8 cellular contexts compared by ENCODE assay signal in genomic region chr4:39699676-39700409, GRCh38. TPM values are rescaled to one million over a fixed set of nuclear protein-coding genes. Genes with fewer than 3 reads are reported as not detected.
DNase-seq lines count a peak whose midpoint lies in the region; ATAC-seq, FAIRE-seq and TF ChIP-seq lines count a peak whose summit lies in the region.

No MANE protein-coding gene starts in this region.

- no peaks in the 10 kb centered on the region for H3K9me3 ChIP-seq in MG63

- peaks cover 2% of the 10 kb centered on the region; the same call in 1 of the 2 replicates for H3K36me3 ChIP-seq in MG63

- peak; percentile 32 for FAIRE-seq in D721Med (lab: Jason Lieb, UNC)

- H3K4me3 Mint-ChIP-seq in nephron progenitor cell, result peak overlapping the region; percentile 99

- H3K4me1 Mint-ChIP-seq in nephron progenitor cell, result peaks cover 33% of the 10 kb centered on the region

- peaks cover 30% of the 10 kb centered on the region for H3K36me3 Mint-ChIP-seq in nephron progenitor cell (ENCODE audit: low read depth)

- H3K4me3 ChIP-seq in MG63 (peak overlapping the region; percentile 90), choroid plexus epithelial cell (ENCODE audit: low read depth, low read length) (peak overlapping the region; percentile 98)

- TF ChIP-seq CTCF in D721Med (IDR thresholded peaks at IDR 0.05; ENCODE audit: insufficient read depth, missing control alignments), result no peak
- TF ChIP-seq CTCF in choroid plexus epithelial cell (conservative IDR thresholded peaks at IDR 0.05; ENCODE audit: low read depth, low read length), result no peak
- no peak for TF ChIP-seq CTCF in nephron progenitor cell (IDR thresholded peaks at IDR 0.05)
- no peak for TF ChIP-seq CTCF in RWPE1 (conservative IDR thresholded peaks at IDR 0.05; ENCODE audit: low read depth)

- no peaks in the 10 kb centered on the region for H3K27me3 Mint-ChIP-seq in nephron progenitor cell (ENCODE audit: low read depth, poor library complexity)

- POLR2A ChIA-PET in RWPE1 (lab: Yijun Ruan, JAX; ENCODE audit: low non-redundant PET), result no interaction called here

- peak overlapping the region; percentile 86 for H3K27ac Mint-ChIP-seq in nephron progenitor cell

- no peaks in the 10 kb centered on the region for H3K27me3 ChIP-seq in MG63

- no peak for ATAC-seq in GM18502 (IDR thresholded peaks at IDR 0.05; ENCODE audit: poor library complexity, unreplicated experiment)

- H3K9me3 Mint-ChIP-seq in nephron progenitor cell, result no peaks in the 10 kb centered on the region

- CTCF ChIA-PET in RWPE1 (lab: Yijun Ruan, JAX), result interaction anchor here (0.6 kb wide), 2 partner anchors 106 to 942 kb away, joined by 3 to 4 read pairs; no protein-coding TSS in a partner anchor

- H3K27ac ChIP-seq in RWPE1, result no peak overlapping the region

- DNase-seq in D721Med (ENCODE audit: insufficient read length, low spot score) (no peak), MG63 (no peak), choroid plexus epithelial cell (ENCODE audit: low read depth) (peak; percentile 57), nephron progenitor cell (no peak), A172 (ENCODE audit: low spot score) (no peak), RWPE1 (ENCODE audit: low spot score) (no peak), NCI-H82 (lab: John Stamatoyannopoulos, UW) (no peak)

RNA-seq across cellular contexts. Expression of gene UBE2K, which starts 1.9 kb away (rescaled TPM):
- 7.9 and 11.7 TPM in 2 replicates for total RNA-seq in MG63 (2014; rRNA removed; shearing (Covaris generic); ENCODE audit: low replicate concordance)
- total RNA-seq in A172 (2014; rRNA removed; shearing (Covaris generic)), result 22.5 and 22.9 TPM in 2 replicates
